ENCODE assay signal across 17 cellular contexts in genomic region chr1:40763742-40764532, GRCh38. TPM values are rescaled to one million over a fixed set of nuclear protein-coding genes. Genes with fewer than 3 reads are reported as not detected.
DNase-seq lines count a peak whose midpoint lies in the region; ATAC-seq and TF ChIP-seq lines count a peak whose summit lies in the region.
"Had no signal": no experiment of that assay in that cellular context is flagged by ENCODE, and none has a peak within 500 bp of the region (broad histone marks: within the 10 kb centered on the region; RNA-seq: fewer than 3 reads in every experiment).

No MANE protein-coding gene starts in this region.

- no peak for TF ChIP-seq CTCF in gastrocnemius medialis (IDR thresholded peaks at IDR 0.05 in 4 of 5, conservative IDR thresholded peaks at IDR 0.05 in 1 of 5)

- H3K36me3 ChIP-seq in gastrocnemius medialis = peaks cover 3 to 61% of the 10 kb centered on the region in 2 donors

- POLR2A ChIA-PET in activated CD8-positive, alpha-beta T cell treated with anti-CD3 and anti-CD28 coated beads, Interleukin-2, amount 10 ng/mL, durations not matched to agents 7 days and 5 days (lab: Charles Lee) = interaction anchor here (1.1 to 1.5 kb wide), 2 partner anchors 73 to 86 kb away, joined by 4 to 5 read pairs; no protein-coding TSS in a partner anchor

- H3K27me3 Mint-ChIP-seq in activated T-cell treated with anti-CD3 and anti-CD28 coated beads, Interleukin-2, amount 50 U/mL, for 24 hours = no peaks in the 10 kb centered on the region
- H3K27me3 Mint-ChIP-seq in activated CD8-positive, alpha-beta T cell treated with anti-CD3 and anti-CD28 coated beads, Interleukin-2, amount 10 ng/mL, durations not matched to agents 7 days and 5 days (ENCODE audit: low read depth) = no peaks in the 10 kb centered on the region

- TF ChIP-seq POLR2A in gastrocnemius medialis (IDR thresholded peaks at IDR 0.05) = no peak

- no peak overlapping the region for H3K4me3 ChIP-seq in gastrocnemius medialis
- H3K4me3 ChIP-seq: A549, ascending aorta, hepatocyte, prostate gland, suprapubic skin had no signal

- no peaks in the 10 kb centered on the region for H3K9me3 ChIP-seq in gastrocnemius medialis
- H3K9me3 ChIP-seq: A549, ascending aorta, prostate gland, suprapubic skin had no signal

- H3K4me1 Mint-ChIP-seq in activated T-cell treated with anti-CD3 and anti-CD28 coated beads, Interleukin-2, amount 50 U/mL, for 24 hours (ENCODE audit: low read depth) = peaks cover 37% of the 10 kb centered on the region
- H3K4me1 Mint-ChIP-seq in activated CD8-positive, alpha-beta T cell treated with anti-CD3 and anti-CD28 coated beads, Interleukin-2, amount 10 ng/mL, durations not matched to agents 7 days and 5 days (ENCODE audit: low read depth) = peaks cover 49% of the 10 kb centered on the region

- H3K36me3 Mint-ChIP-seq in activated T-cell treated with anti-CD3 and anti-CD28 coated beads, Interleukin-2, amount 50 U/mL, for 24 hours (ENCODE audit: low read depth) = peaks cover 94% of the 10 kb centered on the region
- peaks cover 75% of the 10 kb centered on the region for H3K36me3 Mint-ChIP-seq in activated CD8-positive, alpha-beta T cell treated with anti-CD3 and anti-CD28 coated beads, Interleukin-2, amount 10 ng/mL, durations not matched to agents 7 days and 5 days (ENCODE audit: low read depth)

- H3K27ac ChIP-seq in gastrocnemius medialis = peak overlapping the region; percentile 12 to 71 (median 43)
- H3K27ac ChIP-seq: A549, ascending aorta, hepatocyte, prostate gland, suprapubic skin had no signal

- H3K4me3 Mint-ChIP-seq in activated T-cell treated with anti-CD3 and anti-CD28 coated beads, Interleukin-2, amount 50 U/mL, for 24 hours = peak overlapping the region; percentile 37
- peak overlapping the region; percentile 62 for H3K4me3 Mint-ChIP-seq in activated CD8-positive, alpha-beta T cell treated with anti-CD3 and anti-CD28 coated beads, Interleukin-2, amount 10 ng/mL, durations not matched to agents 7 days and 5 days

- intact Hi-C loops in gastrocnemius medialis (cut with DNase I; ENCODE audit: low total_unique reads) = no loop called here

- H3K9me3 Mint-ChIP-seq in activated T-cell treated with anti-CD3 and anti-CD28 coated beads, Interleukin-2, amount 50 U/mL, for 24 hours = no peaks in the 10 kb centered on the region
- no peaks in the 10 kb centered on the region for H3K9me3 Mint-ChIP-seq in activated CD8-positive, alpha-beta T cell treated with anti-CD3 and anti-CD28 coated beads, Interleukin-2, amount 10 ng/mL, durations not matched to agents 7 days and 5 days (ENCODE audit: insufficient read depth)

- H3K27me3 ChIP-seq in gastrocnemius medialis = no peaks in the 10 kb centered on the region
- H3K27me3 ChIP-seq: ascending aorta, hepatocyte, suprapubic skin had no signal

- in situ Hi-C loops in gastrocnemius medialis (cut with MboI; ENCODE audit: low sequenced_read_pairs in 4 of 4) (no loop called here), KBM-7 (cut with MboI; ENCODE audit: low pct_unique_long_range_greater_than_20kb, low sequenced_read_pairs) (no loop called here)

- CTCF ChIA-PET in activated CD8-positive, alpha-beta T cell treated with anti-CD3 and anti-CD28 coated beads, Interleukin-2, amount 10 ng/mL, durations not matched to agents 7 days and 5 days (lab: Charles Lee) = interaction anchor here (0.6 to 4.9 kb wide), 16 partner anchors 10 to 189 kb away, joined by 3 to 78 read pairs (median 4); no protein-coding TSS in a partner anchor

- H3K27ac Mint-ChIP-seq in activated T-cell treated with anti-CD3 and anti-CD28 coated beads, Interleukin-2, amount 50 U/mL, for 24 hours = peak overlapping the region; percentile 92
- H3K27ac Mint-ChIP-seq in activated CD8-positive, alpha-beta T cell treated with anti-CD3 and anti-CD28 coated beads, Interleukin-2, amount 10 ng/mL, durations not matched to agents 7 days and 5 days = peak overlapping the region; percentile 95

- no peak for DNase-seq in activated T-cell treated with anti-CD3 and anti-CD28 coated beads, Interleukin-2, amount 50 U/mL, for 24 hours
- DNase-seq in activated T-cell treated with anti-CD3 and anti-CD28 coated beads for 4 hours (no peak), gastrocnemius medialis (no peak), NAMALWA (ENCODE audit: low spot score) (no peak), NCI-H2081 treated with DMSO at 0.1 percent for 48 hours (lab: John Stamatoyannopoulos, UW) (no peak), KBM-7 (no peak)
- DNase-seq in activated CD8-positive, alpha-beta T cell treated with anti-CD3 and anti-CD28 coated beads, Interleukin-2, amount 10 ng/mL, durations not matched to agents 7 days and 5 days = no peak
- DNase-seq: activated CD4-positive, alpha-beta T cell treated with anti-CD3 and anti-CD28 coated beads for 4 hours; mammary epithelial cell; NCI-H526 treated with DMSO at 0.1 percent for 48 hours; stimulated activated CD4-positive, alpha-beta T cell treated with anti-CD3 and anti-CD28 coated beads, Interleukin-2, amount 100 ng/mL, for 48 hours had no signal

- ATAC-seq in GM21619 (IDR thresholded peaks at IDR 0.05; ENCODE audit: unreplicated experiment) (peak; percentile 46), gastrocnemius medialis (no peak)
- ATAC-seq in activated CD8-positive, alpha-beta T cell treated with anti-CD3 and anti-CD28 coated beads, Interleukin-2, amount 10 ng/mL, durations not matched to agents 7 days and 5 days = peak; percentile 50
- ATAC-seq: A549 had no signal

- peaks cover 27 to 60% of the 10 kb centered on the region in 2 donors for H3K4me1 ChIP-seq in gastrocnemius medialis
- H3K4me1 ChIP-seq: A549, ascending aorta, prostate gland had no signal

RNA-seq across cellular contexts. Expression of gene KCNQ4, which starts 19.6 kb away (rescaled TPM):
- total RNA-seq in activated CD8-positive, alpha-beta T cell treated with anti-CD3 and anti-CD28 coated beads, Interleukin-2, amount 10 ng/mL, durations not matched to agents 7 days and 5 days = under 1 TPM; 0.73 to 0.87 TPM
- total RNA-seq in gastrocnemius medialis = 1 to 10 TPM; 2.9 to 8.2 (median 3.5) TPM
- total RNA-seq: hepatocyte, mammary epithelial cell had no signal

Comparison
In these comparisons a context has a peak if more than half of its experiments do, and no peak if none do; other contexts are left out.
1. ATAC-seq: peak in GM21619 (single experiment) and activated CD8-positive, alpha-beta T cell treated with anti-CD3 and anti-CD28 coated beads, Interleukin-2, amount 10 ng/mL, durations not matched to agents 7 days and 5 days (single experiment); none in gastrocnemius medialis (0 of 2).